In genomic region chr4:159341486-159341885, GRCh38 we compare ENCODE assay signal across 15 cellular contexts.
DNase-seq lines count a peak whose midpoint lies in the region; ATAC-seq, FAIRE-seq and TF ChIP-seq lines count a peak whose summit lies in the region.
"Had no signal": no experiment of that assay in that cellular context is flagged by ENCODE, and none has a peak within 500 bp of the region (broad histone marks: within the 10 kb centered on the region; RNA-seq: fewer than 3 reads in every experiment).

No MANE protein-coding gene starts in this region.

- intact Hi-C loops in K562 (cut with micrococcal nuclease), result no loop called here

- H3K9ac ChIP-seq in K562 (ENCODE audit: insufficient read depth in 1 of 2, low read depth in 2 of 2, low read length in 2 of 2), result no peak overlapping the region
- no peak overlapping the region for H3K9ac ChIP-seq in liver (ENCODE audit: low read depth in 1 of 2, low read length in 2 of 2)

- TF ChIP-seq EP300 in K562 (IDR thresholded peaks at IDR 0.05; ENCODE audit: low read length), result no peak

- H3K4me1 ChIP-seq in K562 (replicated peaks in 1 of 2; ENCODE audit: control insufficient read depth in 2 of 2, insufficient read depth in 2 of 2, low read length in 2 of 2) (no peaks in the 10 kb centered on the region), liver (ENCODE audit: control insufficient read depth in 4 of 4, insufficient read depth in 4 of 4, low read length in 3 of 4) (no peaks in the 10 kb centered on the region)

- POLR2A ChIA-PET in K562 (lab: Yijun Ruan, JAX), result interaction anchor here (0.8 kb wide), 1 partner anchor 9 kb away, joined by 3 read pairs; no protein-coding TSS in a partner anchor

- no TSS peak for BruUV-seq in K562 (replicated peaks; lab: Mats Ljungman, UMichigan)

- ATAC-seq in K562 (no peak), HG03045 (IDR thresholded peaks at IDR 0.05; ENCODE audit: unreplicated experiment) (no peak)
- ATAC-seq: left colon, right cardiac atrium had no signal

- CTCF ChIA-PET in K562 (lab: Yijun Ruan, JAX; ENCODE audit: low intra/inter-chr PET ratio), result no interaction called here

- DNase-seq in ELR (ENCODE audit: low read depth) (peak; percentile 10), MV-4-11 (lab: John Stamatoyannopoulos, UW) (peak; percentile 57), K562 (ENCODE audit: extremely low read depth in 1 of 4, low spot score in 3 of 4) (no peak), NCI-H446 (lab: John Stamatoyannopoulos, UW) (no peak), COLO829 (ENCODE audit: low spot score) (no peak)
- DNase-seq: activated naive CD4-positive, alpha-beta T cell treated with anti-CD3 and anti-CD28 coated beads, Interleukin-2, amount 10 ng/mL, durations not matched to agents 7 days and 5 days; activated T-cell treated with anti-CD3 and anti-CD28 coated beads for 4 hours; left colon; NCI-H1417 treated with DMSO at 0.1 percent for 48 hours; occipital lobe; right cardiac atrium; stimulated activated CD4-positive, alpha-beta T cell treated with anti-CD3 and anti-CD28 coated beads, Interleukin-2, amount 100 ng/mL, for 24 hours had no signal

- TF ChIP-seq CTCF in K562 (IDR thresholded peaks at IDR 0.05 in 2 of 3, conservative IDR thresholded peaks at IDR 0.05 in 1 of 3; ENCODE audit: insufficient read depth in 2 of 3, low read depth in 1 of 3, low read length in 3 of 3) (no peak), liver (IDR thresholded peaks at IDR 0.05; ENCODE audit: low read depth, low read length, missing input control) (no peak)

- no peak for TF ChIP-seq POLR2A in K562 (conservative IDR thresholded peaks at IDR 0.05)

- H3K9me3 ChIP-seq in K562 (replicated peaks; ENCODE audit: control insufficient read depth, insufficient read depth, low read depth, low read length) (no peaks in the 10 kb centered on the region), liver (ENCODE audit: control insufficient read depth in 4 of 4, low read length in 3 of 4) (no peaks in the 10 kb centered on the region)

- H3K4me3 ChIP-seq in K562 (no peak overlapping the region), liver (ENCODE audit: low read depth in 1 of 3, low read length in 3 of 3) (no peak overlapping the region)

- TF ChIP-seq RAD21 in K562 (CRISPR knock-in tag; conservative IDR thresholded peaks at IDR 0.05 in 1 of 2, IDR thresholded peaks at IDR 0.05 in 1 of 2) (no peak), liver (IDR thresholded peaks at IDR 0.05) (no peak)

- 89% methylated on average over 2 of the region's 2 CpGs for WGBS in K562 (ENCODE audit: insufficient coverage, low coverage, missing lambda C conversion rate)
- WGBS in liver, result 63% methylated on average over 2 of the region's 2 CpGs

- H3K36me3 ChIP-seq in K562 (ENCODE audit: control insufficient read depth, insufficient read depth, low read length) (peaks cover 61% of the 10 kb centered on the region), liver (ENCODE audit: control insufficient read depth in 4 of 4, insufficient read depth in 3 of 4, low read depth in 1 of 4, low read length in 3 of 4) (peaks cover 3 to 60% (median 54%) of the 10 kb centered on the region in 4 donors)

- H3K27me3 ChIP-seq in K562 (ENCODE audit: control insufficient read depth in 2 of 2, insufficient read depth in 2 of 2, low read length in 2 of 2) (no peaks in the 10 kb centered on the region), liver (ENCODE audit: control insufficient read depth in 4 of 4, insufficient read depth in 4 of 4, low read length in 3 of 4) (no peaks in the 10 kb centered on the region)

- peak; percentile 44 for FAIRE-seq in K562 (lab: Jason Lieb, UNC)
- FAIRE-seq: GM18507 had no signal

- H3K79me2 ChIP-seq in K562 (ENCODE audit: control insufficient read depth, insufficient read depth, low read length), result no peaks in the 10 kb centered on the region

- H3K4me2 ChIP-seq in K562 (ENCODE audit: insufficient read depth, low read length), result no peak overlapping the region

- in situ Hi-C loops in K562 (cut with MboI), result no loop called here

- no peaks in the 10 kb centered on the region for H4K20me1 ChIP-seq in K562 (replicated peaks; ENCODE audit: control insufficient read depth, insufficient read depth, low read length)

- H3K9me1 ChIP-seq in K562 (ENCODE audit: control insufficient read depth, insufficient read depth, low read length), result no peaks in the 10 kb centered on the region

- no peak overlapping the region for H3K27ac ChIP-seq in K562 (ENCODE audit: extremely low read depth, low read depth, low read length)
- H3K27ac ChIP-seq in liver (ENCODE audit: low read depth in 1 of 2, low read length in 2 of 2), result no peak overlapping the region

- no peak overlapping the region for H2AFZ ChIP-seq in K562 (ENCODE audit: low read depth, low read length)

TF ChIP-seq in K562, 482 proteins besides CTCF, POLR2A, EP300 and RAD21:
- no peak for TF ChIP-seq PKNOX1 (IDR thresholded peaks at IDR 0.05)
- TF ChIP-seq CEBPG (CRISPR knock-in tag; IDR thresholded peaks at IDR 0.05), result no peak
- peak; percentile 52 to 81 for TF ChIP-seq CEBPG (tag; conservative IDR thresholded peaks at IDR 0.05 in 1 of 2, IDR thresholded peaks at IDR 0.05 in 1 of 2)
- TF ChIP-seq CEBPB (tag; IDR thresholded peaks at IDR 0.05), result peak; percentile 87

TF ChIP-seq in liver, 16 proteins besides CTCF, POLR2A, EP300 and RAD21:
- peak; percentile 27 to 43 for TF ChIP-seq HNF4A (conservative IDR thresholded peaks at IDR 0.05)
- no peak for TF ChIP-seq EGR1 (IDR thresholded peaks at IDR 0.05; ENCODE audit: low read depth in 2 of 2)

Comparison
In these comparisons a context has a peak if more than half of its experiments do, and no peak if none do; other contexts are left out.
1. DNase-seq: peak in ELR (single experiment) and MV-4-11 (single experiment); none in K562 (0 of 4), NCI-H446 (0 of 2) and COLO829 (single experiment).